In the genomic region with DNA sequence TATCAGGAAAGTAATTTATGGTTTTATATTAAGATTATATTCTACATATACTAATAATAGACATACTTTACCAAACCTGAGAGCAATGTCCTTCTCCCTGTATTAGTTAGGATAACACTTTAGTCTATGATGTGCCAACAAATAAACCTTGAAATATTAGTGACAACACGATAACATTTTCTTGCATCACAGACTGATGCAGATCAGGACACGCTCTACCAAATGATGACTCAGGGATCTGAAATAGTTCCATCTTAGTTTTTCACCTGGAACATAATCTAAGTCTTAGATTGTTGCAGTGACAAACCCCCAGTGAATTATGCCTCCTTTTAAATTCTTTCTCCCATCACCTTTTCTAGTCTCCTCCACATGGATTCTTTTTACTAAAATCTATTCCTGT, we compare ENCODE assay signal across 31 cellular contexts.
"Had no signal": no experiment of that assay in that cellular context is flagged by ENCODE, and none has a peak within 500 bp of the region (broad histone marks: within the 10 kb centered on the region; RNA-seq: fewer than 3 reads in every experiment).

No MANE protein-coding gene starts in this region.

- ATAC-seq: activated CD4-positive, CD25-positive, alpha-beta regulatory T cell treated with anti-CD3 and anti-CD28 coated beads, Interleukin-2, amount 50 U/mL, for 24 hours; activated CD8-positive, alpha-beta T cell treated with anti-CD3 and anti-CD28 coated beads for 36 hours; activated T-cell treated with anti-CD3 and anti-CD28 coated beads, Interleukin-2, amount 50 U/mL, for 4 hours; activated T-helper 17 cell treated with anti-CD3 and anti-CD28 coated beads, Interleukin-2, amount 50 U/mL, for 72 hours; body of pancreas; effector memory CD8-positive, alpha-beta T cell; gastroesophageal sphincter; heart right ventricle; T-cell had no signal

- H3K27ac ChIP-seq: body of pancreas, esophagus muscularis mucosa, gastroesophageal sphincter, heart right ventricle, WERI-Rb-1 had no signal

- H3K4me1 ChIP-seq: body of pancreas, esophagus muscularis mucosa, gastroesophageal sphincter, heart right ventricle had no signal

- H3K4me1 Mint-ChIP-seq: activated B cell treated with CpG ODN at 0.5 μM for 24 hours; activated T-helper 17 cell treated with anti-CD3 and anti-CD28 coated beads, Interleukin-2, amount 50 U/mL, for 72 hours; central memory CD8-positive, alpha-beta T cell; T-cell had no signal

- H3K27me3 ChIP-seq: body of pancreas, esophagus muscularis mucosa, gastroesophageal sphincter, heart right ventricle had no signal

- H3K27ac Mint-ChIP-seq: activated B cell treated with CpG ODN at 0.5 μM for 24 hours; activated CD8-positive, alpha-beta T cell treated with anti-CD3 and anti-CD28 coated beads for 36 hours; activated naive CD8-positive, alpha-beta T cell; activated T-helper 17 cell treated with anti-CD3 and anti-CD28 coated beads, Interleukin-2, amount 50 U/mL, for 72 hours; effector memory CD8-positive, alpha-beta T cell; T-cell; T-helper 1 cell treated with Interleukin-12 subunit alpha and Interleukin-12 subunit beta and Interleukin-4 antibody, amounts not matched to agents 30 μg/mL and 1 μg/mL, for 36 hours had no signal

- H3K4me3 Mint-ChIP-seq: activated B cell treated with CpG ODN at 0.5 μM for 24 hours; activated CD8-positive, alpha-beta T cell treated with anti-CD3 and anti-CD28 coated beads for 36 hours; activated naive CD8-positive, alpha-beta T cell; activated T-cell treated with anti-CD3 and anti-CD28 coated beads, Interleukin-2, amount 50 U/mL, for 4 hours; activated T-helper 17 cell treated with anti-CD3 and anti-CD28 coated beads, Interleukin-2, amount 50 U/mL, for 72 hours; central memory CD8-positive, alpha-beta T cell; effector memory CD8-positive, alpha-beta T cell; T-cell; T-helper 1 cell treated with Interleukin-12 subunit alpha and Interleukin-12 subunit beta and Interleukin-4 antibody, amounts not matched to agents 30 μg/mL and 1 μg/mL, for 36 hours had no signal

- H3K36me3 ChIP-seq: esophagus muscularis mucosa, gastroesophageal sphincter, heart right ventricle, WERI-Rb-1 had no signal

- H3K4me3 ChIP-seq: body of pancreas, esophagus muscularis mucosa, gastroesophageal sphincter, heart right ventricle had no signal

- H3K9me3 Mint-ChIP-seq: activated B cell treated with CpG ODN at 0.5 μM for 24 hours; activated CD8-positive, alpha-beta T cell treated with anti-CD3 and anti-CD28 coated beads for 36 hours; activated T-helper 17 cell treated with anti-CD3 and anti-CD28 coated beads, Interleukin-2, amount 50 U/mL, for 72 hours; effector memory CD8-positive, alpha-beta T cell; T-helper 1 cell treated with Interleukin-12 subunit alpha and Interleukin-12 subunit beta and Interleukin-4 antibody, amounts not matched to agents 30 μg/mL and 1 μg/mL, for 36 hours had no signal

- DNase-seq: activated B cell treated with CpG ODN at 0.5 μM for 24 hours; activated CD4-positive, alpha-beta T cell treated with anti-CD3 and anti-CD28 coated beads for 48 hours; activated CD4-positive, alpha-beta T cell treated with anti-CD3 and anti-CD28 coated beads, Interleukin-2, amount 50 U/mL, for 1 hour; activated CD4-positive, alpha-beta T cell treated with anti-CD3 and anti-CD28 coated beads, Interleukin-2, amount 50 U/mL, for 48 hours; activated CD8-positive, alpha-beta memory T cell treated with anti-CD3 and anti-CD28 coated beads for 24 hours; activated CD8-positive, alpha-beta T cell treated with anti-CD3 and anti-CD28 coated beads for 36 hours; activated effector memory CD4-positive, alpha-beta T cell treated with Interleukin-2 at 50 U/mL for 16 hours; activated gamma-delta T cell treated with Interleukin-2 at 50 U/mL for 16 hours; activated naive CD4-positive, alpha-beta T cell treated with anti-CD3 and anti-CD28 coated beads, Interleukin-2, amount 50 U/mL, for 16 hours; activated naive CD4-positive, alpha-beta T cell treated with Interleukin-2 at 50 U/mL for 16 hours; activated T-cell treated with anti-CD3 and anti-CD28 coated beads, Interleukin-2, amount 50 U/mL, for 4 hours; amniotic stem cell; anterior cingulate cortex; body of pancreas; cortex of kidney; dermis blood vessel endothelial cell; effector CD4-positive, alpha-beta T cell; effector memory CD8-positive, alpha-beta T cell; foreskin melanocyte; heart right ventricle; SW 1271; T-cell; T1000; WERI-Rb-1 had no signal

- H3K27me3 Mint-ChIP-seq: activated B cell treated with CpG ODN at 0.5 μM for 24 hours; activated CD8-positive, alpha-beta T cell treated with anti-CD3 and anti-CD28 coated beads for 36 hours; activated naive CD8-positive, alpha-beta T cell; activated T-helper 17 cell treated with anti-CD3 and anti-CD28 coated beads, Interleukin-2, amount 50 U/mL, for 72 hours; central memory CD8-positive, alpha-beta T cell; effector memory CD8-positive, alpha-beta T cell had no signal

- H3K36me3 Mint-ChIP-seq: activated naive CD8-positive, alpha-beta T cell; T-cell had no signal

- H3K9me3 ChIP-seq: body of pancreas, gastroesophageal sphincter had no signal
